ENCODE assay signal across 16 cellular contexts in genomic region chr12:11757531-11757930, GRCh38.
DNase-seq lines count a peak whose midpoint lies in the region; ATAC-seq and TF ChIP-seq lines count a peak whose summit lies in the region.
"Had no signal": no experiment of that assay in that cellular context is flagged by ENCODE, and none has a peak within 500 bp of the region (broad histone marks: within the 10 kb centered on the region; RNA-seq: fewer than 3 reads in every experiment).

No MANE protein-coding gene starts in this region.

- peaks cover 17% of the 10 kb centered on the region; the same call in 1 of the 2 replicates for H3K36me3 ChIP-seq in KOPT-K1 (ENCODE audit: insufficient read depth, low read length)
- peaks cover 0 to 5% of the 10 kb centered on the region in 2 donors for H3K36me3 ChIP-seq in muscle layer of duodenum (ENCODE audit: control insufficient read depth in 1 of 2, insufficient read depth in 2 of 2, low read length in 2 of 2)
- peaks cover 0 to 14% (median 0%) of the 10 kb centered on the region in 3 donors for H3K36me3 ChIP-seq in tibial artery

- DNase-seq in tibial artery (no peak), GM03348 (ENCODE audit: low spot score) (no peak), glomerular visceral epithelial cell (ENCODE audit: extremely low spot score) (no peak)
- DNase-seq: activated CD4-positive, CD25-positive, alpha-beta regulatory T cell; activated naive CD4-positive, alpha-beta T cell treated with Interleukin-2 at 50 U/mL for 16 hours; C1 segment of cervical spinal cord; naive B cell; NCI-H1930; NCI-H524 treated with DMSO at 0.1 percent for 48 hours; T-helper 1 cell had no signal

- H3K27me3 ChIP-seq in muscle layer of duodenum (ENCODE audit: low read depth, low read length): no peaks in the 10 kb centered on the region
- no peaks in the 10 kb centered on the region for H3K27me3 ChIP-seq in tibial artery

- intact Hi-C loops in tibial artery (cut with DNase I; ENCODE audit: low total_unique reads): no loop called here

- H3K9me3 ChIP-seq in KOPT-K1 (ENCODE audit: insufficient read depth, low read length, poor library complexity, severe bottlenecking) (no peaks in the 10 kb centered on the region), muscle layer of duodenum (ENCODE audit: control insufficient read depth in 1 of 2, low read length in 2 of 2) (no peaks in the 10 kb centered on the region), tibial artery (no peaks in the 10 kb centered on the region)

- H3K27ac ChIP-seq in KOPT-K1 (ENCODE audit: low read depth, low read length, poor library complexity, severe bottlenecking): peak overlapping the region; percentile 79
- peak overlapping the region; percentile 83 for H3K27ac ChIP-seq in cingulate gyrus (ENCODE audit: low read depth, low read length)
- peak overlapping the region; percentile 84 for H3K27ac ChIP-seq in muscle layer of duodenum (ENCODE audit: low read length)
- peak overlapping the region; percentile 84 for H3K27ac ChIP-seq in tibial artery
- H3K27ac ChIP-seq: RWPE1 had no signal

- ATAC-seq in GM19455 (IDR thresholded peaks at IDR 0.05; ENCODE audit: unreplicated experiment): no peak
- no peak for ATAC-seq in HG02571 (IDR thresholded peaks at IDR 0.05; ENCODE audit: unreplicated experiment)

- H3K4me3 ChIP-seq in muscle layer of duodenum (ENCODE audit: low read depth in 1 of 2, low read length in 2 of 2) (peak overlapping the region in 1 of 2 donors; percentile 26), tibial artery (no peak overlapping the region)

- TF ChIP-seq CTCF in tibial artery (IDR thresholded peaks at IDR 0.05): no peak

- H3K4me1 ChIP-seq in muscle layer of duodenum (ENCODE audit: control insufficient read depth in 1 of 2, insufficient read depth in 2 of 2, low read length in 2 of 2) (peaks cover 30 to 39% of the 10 kb centered on the region in 2 donors), tibial artery (peaks cover 0 to 97% (median 73%) of the 10 kb centered on the region in 4 donors)
